In genomic region chr4:182142146-182143085, GRCh38 we compare ENCODE assay signal across 1 cellular context.
TF ChIP-seq lines count a peak whose summit lies in the region.

No MANE protein-coding gene starts in this region.

TF ChIP-seq in HepG2, 621 proteins besides CTCF, POLR2A, EP300 and RAD21 (continued from another document):
- TF ChIP-seq ZNF687 (CRISPR knock-in tag; IDR thresholded peaks at IDR 0.05) = no peak
- no peak for TF ChIP-seq ZNF841 (CRISPR knock-in tag; IDR thresholded peaks at IDR 0.05; ENCODE audit: borderline replicate concordance)
- TF ChIP-seq MAFG (CRISPR knock-in tag; IDR thresholded peaks at IDR 0.05) = no peak
- TF ChIP-seq RBM39 (IDR thresholded peaks at IDR 0.05; ENCODE audit: low read depth, low read length, poor library complexity, severe bottlenecking) = no peak
- TF ChIP-seq PAXIP1 (CRISPR knock-in tag; conservative IDR thresholded peaks at IDR 0.05) = no peak
- TF ChIP-seq FOXA1 (IDR thresholded peaks at IDR 0.05) = no peak
- TF ChIP-seq FOXA1 (CRISPR knock-in tag; IDR thresholded peaks at IDR 0.05) = no peak
